15 cellular contexts compared by ENCODE assay signal in genomic region chr4:61543976-61544375, GRCh38.
A peak's percentile ranks its signal among the peaks of the same experiment; 100 is the strongest.
DNase-seq lines count a peak whose midpoint lies in the region; ATAC-seq, FAIRE-seq and TF ChIP-seq lines count a peak whose summit lies in the region.
"Had no signal": no experiment of that assay in that cellular context is flagged by ENCODE, and none has a peak within 500 bp of the region (broad histone marks: within the 10 kb centered on the region; RNA-seq: fewer than 3 reads in every experiment).

No MANE protein-coding gene starts in this region.

- H3K4me2 ChIP-seq in PC-3 (ENCODE audit: low read length), result no peak overlapping the region

- no peak for FAIRE-seq in bronchial epithelial cell (lab: Jason Lieb, UNC)

- no peaks in the 10 kb centered on the region for H3K36me3 Mint-ChIP-seq in activated CD4-positive, alpha-beta memory T cell treated with anti-CD3 and anti-CD28 coated beads for 36 hours

- H4K20me1 ChIP-seq in PC-3 (ENCODE audit: low read length), result no peaks in the 10 kb centered on the region

- H3K4me3 ChIP-seq in PC-3 (ENCODE audit: low read length) (no peak overlapping the region), bronchial epithelial cell (ENCODE audit: low read depth, low read length) (no peak overlapping the region)

- POLR2A ChIA-PET in PC-3 (lab: Charles Lee; ENCODE audit: unreplicated experiment), result no interaction called here
- POLR2A ChIA-PET in activated CD4-positive, alpha-beta memory T cell treated with anti-CD3 and anti-CD28 coated beads for 36 hours (lab: Charles Lee), result no interaction called here

- no TSS peak for BruUV-seq in PC-3 (replicated peaks; lab: Mats Ljungman, UMichigan)

- no peak overlapping the region for H2AFZ ChIP-seq in PC-3 (ENCODE audit: low read length)

- intact Hi-C loops in PC-3 (cut with micrococcal nuclease), result loop anchor here (10.0 kb wide), 1 partner anchor 181 kb away; no protein-coding TSS in a partner anchor
- intact Hi-C loops in activated CD4-positive, alpha-beta memory T cell treated with anti-CD3 and anti-CD28 coated beads for 36 hours (cut with micrococcal nuclease), result no loop called here

- no peak overlapping the region for H3K27ac ChIP-seq in PC-3 (ENCODE audit: low read length)
- H3K27ac ChIP-seq: HL-60 had no signal

- ATAC-seq in PC-3 (no peak), esophagus mucosa (peak; percentile 86), HG02642 (IDR thresholded peaks at IDR 0.05; ENCODE audit: poor library complexity, unreplicated experiment) (no peak)

- peaks cover 20% of the 10 kb centered on the region for H3K9me3 Mint-ChIP-seq in activated CD4-positive, alpha-beta memory T cell treated with anti-CD3 and anti-CD28 coated beads for 36 hours

- DNase-seq in HPDE6-E6E7 (ENCODE audit: extremely low spot score) (peak; percentile 41), PC-3 (peak; percentile 50), bronchial epithelial cell (ENCODE audit: low read depth) (peak; percentile 92), NCI-H524 treated with DMSO at 0.1 percent for 48 hours (lab: John Stamatoyannopoulos, UW) (no peak)
- no peak for DNase-seq in activated CD4-positive, alpha-beta memory T cell treated with anti-CD3 and anti-CD28 coated beads for 36 hours
- DNase-seq: C1 segment of cervical spinal cord; Calu3; CD4-positive, alpha-beta T cell; DMS 273 treated with DMSO at 0.1 percent for 48 hours; HCEC 1CT; HFFc6 had no signal

- no peak overlapping the region for H3K27ac Mint-ChIP-seq in activated CD4-positive, alpha-beta memory T cell treated with anti-CD3 and anti-CD28 coated beads for 36 hours
- H3K27ac Mint-ChIP-seq: B cell; CD4-positive, alpha-beta T cell; HFFc6 had no signal

- H3K36me3 ChIP-seq in PC-3 (ENCODE audit: low read depth, low read length) (no peaks in the 10 kb centered on the region), bronchial epithelial cell (ENCODE audit: control insufficient read depth, insufficient read depth, low read length) (no peaks in the 10 kb centered on the region)

- TF ChIP-seq CTCF in PC-3 (conservative IDR thresholded peaks at IDR 0.05; ENCODE audit: low read depth, low read length), result no peak
- TF ChIP-seq CTCF in bronchial epithelial cell (IDR thresholded peaks at IDR 0.05; ENCODE audit: insufficient read depth, low read length, severe bottlenecking), result no peak

- H3K4me3 Mint-ChIP-seq in activated CD4-positive, alpha-beta memory T cell treated with anti-CD3 and anti-CD28 coated beads for 36 hours, result no peak overlapping the region
- H3K4me3 Mint-ChIP-seq: B cell; CD4-positive, alpha-beta T cell; HFFc6 had no signal

- H3K4me1 ChIP-seq in PC-3 (ENCODE audit: insufficient read depth, low read length), result no peaks in the 10 kb centered on the region

- no peaks in the 10 kb centered on the region for H3K79me2 ChIP-seq in PC-3 (ENCODE audit: low read length)

- no peaks in the 10 kb centered on the region for H3K4me1 Mint-ChIP-seq in activated CD4-positive, alpha-beta memory T cell treated with anti-CD3 and anti-CD28 coated beads for 36 hours (ENCODE audit: low read depth)
- H3K4me1 Mint-ChIP-seq: B cell had no signal

- no peaks in the 10 kb centered on the region for H3K9me3 ChIP-seq in PC-3 (ENCODE audit: low read length)

- CTCF ChIA-PET in PC-3 (lab: Charles Lee), result no interaction called here
- CTCF ChIA-PET in activated CD4-positive, alpha-beta memory T cell treated with anti-CD3 and anti-CD28 coated beads for 36 hours (lab: Charles Lee), result no interaction called here

- H3K27me3 ChIP-seq in PC-3 (ENCODE audit: low read length) (no peaks in the 10 kb centered on the region), bronchial epithelial cell (ENCODE audit: control insufficient read depth, insufficient read depth, low read length) (no peaks in the 10 kb centered on the region)

- H3K27me3 Mint-ChIP-seq in activated CD4-positive, alpha-beta memory T cell treated with anti-CD3 and anti-CD28 coated beads for 36 hours, result no peaks in the 10 kb centered on the region
- H3K27me3 Mint-ChIP-seq: B cell; CD4-positive, alpha-beta T cell had no signal

- H3K9me2 ChIP-seq in PC-3 (replicated peaks; ENCODE audit: low read length), result no peaks in the 10 kb centered on the region

- H3K9ac ChIP-seq in PC-3 (ENCODE audit: low read length), result no peak overlapping the region

- no peaks in the 10 kb centered on the region for H3F3A ChIP-seq in PC-3 (ENCODE audit: low read length, unreplicated experiment)

Comparison
In these comparisons a context has a peak if more than half of its experiments do, and no peak if none do; other contexts are left out.
1. DNase-seq: peak in HPDE6-E6E7 (single experiment), PC-3 (single experiment) and bronchial epithelial cell (single experiment); none in activated CD4-positive, alpha-beta memory T cell treated with anti-CD3 and anti-CD28 coated beads for 36 hours (single experiment) and NCI-H524 treated with DMSO at 0.1 percent for 48 hours (single experiment).